In the genomic region with DNA sequence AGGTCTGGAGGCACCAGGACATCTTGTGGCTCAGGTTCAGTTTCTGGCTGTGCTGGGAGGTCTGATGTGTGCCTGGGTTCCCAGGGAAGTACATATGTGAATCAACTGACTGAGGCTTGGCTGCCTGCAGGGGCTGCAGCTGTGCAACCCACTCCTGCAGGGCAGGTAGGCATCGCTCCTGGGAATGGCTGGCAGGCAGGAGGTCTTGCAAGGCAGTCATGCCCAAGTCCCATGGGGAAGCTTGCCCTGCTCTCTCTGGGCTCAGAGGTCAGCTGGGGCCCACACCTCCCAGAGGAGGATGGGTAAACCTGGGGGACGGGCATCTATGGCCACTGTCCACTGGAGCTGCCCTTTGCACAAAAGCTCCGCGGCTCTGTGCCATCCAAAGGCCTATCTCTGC, we compare ENCODE assay signal across 18 cellular contexts.
"Had no signal": no experiment of that assay in that cellular context is flagged by ENCODE, and none has a peak within 500 bp of the region (broad histone marks: within the 10 kb centered on the region; RNA-seq: fewer than 3 reads in every experiment).

No MANE protein-coding gene starts in this region.

- DNase-seq: Karpas-422, KG1, MM.1S, NCI-H1092 treated with DMSO at 0.1 percent for 48 hours, NCI-H1417, NCI-H1436 treated with DMSO at 0.1 percent for 48 hours, NCI-H1694, NCI-H187 treated with DMSO at 0.1 percent for 48 hours, NCI-H2029 treated with DMSO at 0.1 percent for 48 hours, NCI-H2171 treated with DMSO at 0.1 percent for 48 hours, NCI-H345, NCI-H446 treated with DMSO at 0.1 percent for 48 hours, NCI-H510A treated with DMSO at 0.1 percent for 48 hours, NCI-H526, NCI-H748 treated with DMSO at 0.1 percent for 48 hours, RPMI8226, SHP77, SK-N-SH had no signal

- H3K4me2 ChIP-seq: SK-N-SH had no signal

- H3K9ac ChIP-seq: SK-N-SH had no signal
